Comparison of ENCODE assay signal across 6 cellular contexts in genomic region chr3:127555108-127555507, GRCh38.
"Had no signal": no experiment of that assay in that cellular context is flagged by ENCODE, and none has a peak within 500 bp of the region (broad histone marks: within the 10 kb centered on the region; RNA-seq: fewer than 3 reads in every experiment).

No MANE protein-coding gene starts in this region.

- H3K27me3 Mint-ChIP-seq: IgD-negative memory B cell had no signal

- H3K27ac Mint-ChIP-seq: IgD-negative memory B cell had no signal

- H3K36me3 Mint-ChIP-seq: IgD-negative memory B cell had no signal

- DNase-seq: IMR-90, KBM-7 had no signal

- H3K4me3 ChIP-seq: K562 had no signal

- ATAC-seq: HepG2, K562 had no signal

- H3K4me3 Mint-ChIP-seq: IgD-negative memory B cell had no signal

- H3K27ac ChIP-seq: HL-60 had no signal
